ENCODE assay signal across 16 cellular contexts in the genomic region with DNA sequence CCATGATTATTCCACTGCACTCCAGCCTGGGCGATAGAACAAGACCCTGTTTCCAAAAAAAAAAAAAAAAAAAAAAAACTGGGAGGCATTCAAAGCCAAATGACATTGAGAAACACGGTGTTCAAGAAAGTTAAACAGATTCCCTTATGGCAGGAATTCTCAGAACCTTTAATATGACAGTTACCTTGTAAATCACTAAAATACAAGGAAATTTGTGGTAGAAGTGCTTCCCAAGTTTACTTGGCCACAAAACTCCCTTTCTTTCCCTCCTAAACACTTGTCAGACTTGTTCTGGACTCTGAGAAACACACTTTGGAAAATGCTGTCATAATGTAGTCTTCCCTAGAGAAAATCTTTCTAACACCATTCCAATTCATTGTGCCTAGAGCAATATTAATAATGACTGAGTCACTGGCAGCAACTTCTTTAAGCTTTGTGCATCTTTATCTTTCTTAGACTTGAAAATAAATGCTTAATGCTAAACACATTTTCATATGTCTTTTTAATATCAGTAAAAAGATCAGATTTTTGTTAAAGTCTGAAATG.
DNase-seq lines count a peak whose midpoint lies in the region; ATAC-seq lines count a peak whose summit lies in the region.
"Had no signal": no experiment of that assay in that cellular context is flagged by ENCODE, and none has a peak within 500 bp of the region (broad histone marks: within the 10 kb centered on the region; RNA-seq: fewer than 3 reads in every experiment).

No MANE protein-coding gene starts in this region.

- no peaks in the 10 kb centered on the region for H3K27me3 ChIP-seq in CD4-positive, alpha-beta memory T cell (ENCODE audit: insufficient read depth, low read length)
- no peaks in the 10 kb centered on the region for H3K27me3 ChIP-seq in GM23248 (replicated peaks; ENCODE audit: insufficient read depth)
- H3K27me3 ChIP-seq: BLaER1, tibial nerve had no signal

- no peaks in the 10 kb centered on the region for H3K9me3 Mint-ChIP-seq in CD4-positive, alpha-beta memory T cell
- H3K9me3 Mint-ChIP-seq in activated naive CD8-positive, alpha-beta T cell treated with anti-CD3 and anti-CD28 coated beads for 36 hours = no peaks in the 10 kb centered on the region
- no peaks in the 10 kb centered on the region for H3K9me3 Mint-ChIP-seq in naive B cell
- H3K9me3 Mint-ChIP-seq: WTC11 had no signal

- no peak overlapping the region for H3K9ac ChIP-seq in GM23248
- H3K9ac ChIP-seq: BLaER1 had no signal

- no peak overlapping the region for H3K4me3 ChIP-seq in CD4-positive, alpha-beta memory T cell (ENCODE audit: low read length in 2 of 2)
- H3K4me3 ChIP-seq in GM23248 = no peak overlapping the region
- H3K4me3 ChIP-seq: BLaER1, smooth muscle cell, tibial nerve had no signal

- no peaks in the 10 kb centered on the region for H3K27me3 Mint-ChIP-seq in CD4-positive, alpha-beta memory T cell
- no peaks in the 10 kb centered on the region for H3K27me3 Mint-ChIP-seq in activated naive CD8-positive, alpha-beta T cell treated with anti-CD3 and anti-CD28 coated beads for 36 hours
- H3K27me3 Mint-ChIP-seq in naive B cell = no peaks in the 10 kb centered on the region
- H3K27me3 Mint-ChIP-seq: progenitor cell of endocrine pancreas had no signal

- H3K27ac ChIP-seq in CD4-positive, alpha-beta memory T cell (ENCODE audit: low read depth, low read length) = no peak overlapping the region
- no peak overlapping the region for H3K27ac ChIP-seq in GM23248
- H3K27ac ChIP-seq: BLaER1, tibial nerve had no signal

- peaks cover 86% of the 10 kb centered on the region for H3K4me1 ChIP-seq in CD4-positive, alpha-beta memory T cell (ENCODE audit: insufficient read depth, low read length)
- H3K4me1 ChIP-seq in GM23248 (ENCODE audit: insufficient read depth) = peaks cover 13% of the 10 kb centered on the region

- H2AFZ ChIP-seq in GM23248 = no peak overlapping the region

- in situ Hi-C loops in GM23248 (cut with MboI) = no loop called here

- POLR2A ChIA-PET in CD4-positive, alpha-beta memory T cell (lab: Charles Lee; ENCODE audit: partially characterized antibody) = no interaction called here

- no peak for DNase-seq in CD4-positive, alpha-beta memory T cell
- peak; percentile 66 for DNase-seq in GM23248
- DNase-seq in activated naive CD8-positive, alpha-beta T cell treated with anti-CD3 and anti-CD28 coated beads for 36 hours = no peak
- no peak for DNase-seq in naive B cell
- DNase-seq in NCI-H1105 (lab: John Stamatoyannopoulos, UW) = no peak
- DNase-seq in DMS153 treated with DMSO at 0.1 percent for 48 hours (lab: John Stamatoyannopoulos, UW; ENCODE audit: unreplicated experiment) = no peak
- DNase-seq in NCI-H69 (lab: John Stamatoyannopoulos, UW) = no peak
- DNase-seq: central memory CD4-positive, alpha-beta T cell; DMS79; left ventricle myocardium superior had no signal

- peaks cover 18 to 40% of the 10 kb centered on the region in 2 donors for H3K36me3 Mint-ChIP-seq in CD4-positive, alpha-beta memory T cell
- H3K36me3 Mint-ChIP-seq in activated naive CD8-positive, alpha-beta T cell treated with anti-CD3 and anti-CD28 coated beads for 36 hours = peaks cover 34% of the 10 kb centered on the region
- H3K36me3 Mint-ChIP-seq in naive B cell = peaks cover under 1 to 7% of the 10 kb centered on the region in 2 donors
- H3K36me3 Mint-ChIP-seq: WTC11 had no signal

- WGBS in GM23248 (ENCODE audit: low coverage in 1 of 2, low lambda C conversion rate in 2 of 2, missing lambda C conversion rate in 2 of 2), 2 experiments = 15 to 16% methylated on average over 2 of the region's 2 CpGs

- peaks cover 51 to 89% (median 65%) of the 10 kb centered on the region in 4 donors for H3K4me1 Mint-ChIP-seq in CD4-positive, alpha-beta memory T cell
- peaks cover 64% of the 10 kb centered on the region for H3K4me1 Mint-ChIP-seq in activated naive CD8-positive, alpha-beta T cell treated with anti-CD3 and anti-CD28 coated beads for 36 hours
- peaks cover 52 to 85% (median 78%) of the 10 kb centered on the region in 3 donors for H3K4me1 Mint-ChIP-seq in naive B cell

- intact Hi-C loops in CD4-positive, alpha-beta memory T cell (cut with micrococcal nuclease) = no loop called here

- peaks cover 7% of the 10 kb centered on the region; the same call in 1 of the 2 replicates for H3F3A ChIP-seq in GM23248 (ENCODE audit: insufficient read depth)

- peak overlapping the region; percentile 45 to 85 (median 71) for H3K27ac Mint-ChIP-seq in CD4-positive, alpha-beta memory T cell
- peak overlapping the region; percentile 16 for H3K27ac Mint-ChIP-seq in activated naive CD8-positive, alpha-beta T cell treated with anti-CD3 and anti-CD28 coated beads for 36 hours
- H3K27ac Mint-ChIP-seq in naive B cell = peak overlapping the region; percentile 77 to 96 (median 92)
- H3K27ac Mint-ChIP-seq: progenitor cell of endocrine pancreas, WTC11 had no signal

- H4K20me1 ChIP-seq in GM23248 (ENCODE audit: insufficient read depth) = no peaks in the 10 kb centered on the region
- H4K20me1 ChIP-seq: BLaER1 had no signal

- no peak overlapping the region for H3K4me2 ChIP-seq in GM23248 (ENCODE audit: unreplicated experiment)
- H3K4me2 ChIP-seq: smooth muscle cell had no signal

- no peaks in the 10 kb centered on the region for H3K9me3 ChIP-seq in CD4-positive, alpha-beta memory T cell (ENCODE audit: control insufficient read depth in 1 of 2, low read length in 2 of 2)
- no peaks in the 10 kb centered on the region for H3K9me3 ChIP-seq in GM23248 (ENCODE audit: low read depth)
- H3K9me3 ChIP-seq: BLaER1, tibial nerve had no signal

- H3K9me2 ChIP-seq in GM23248 (ENCODE audit: insufficient read depth) = no peaks in the 10 kb centered on the region

- CTCF ChIA-PET in CD4-positive, alpha-beta memory T cell (lab: Charles Lee; ENCODE audit: partially characterized antibody) = interaction anchor here (0.7 to 7.6 kb wide), 5 partner anchors 25 to 158 kb away, joined by 3 to 168 read pairs (median 5); no protein-coding TSS in a partner anchor

- peak overlapping the region in 1 of 8 donors; percentile 8 for H3K4me3 Mint-ChIP-seq in CD4-positive, alpha-beta memory T cell
- H3K4me3 Mint-ChIP-seq in activated naive CD8-positive, alpha-beta T cell treated with anti-CD3 and anti-CD28 coated beads for 36 hours = no peak overlapping the region
- peak overlapping the region in 3 of 8 donors; percentile 7 to 79 (median 42) for H3K4me3 Mint-ChIP-seq in naive B cell
- H3K4me3 Mint-ChIP-seq: WTC11 had no signal

- H3K79me2 ChIP-seq in GM23248 (ENCODE audit: insufficient read depth) = no peaks in the 10 kb centered on the region

- H3K36me3 ChIP-seq in CD4-positive, alpha-beta memory T cell (ENCODE audit: insufficient read depth, low read length) = peaks cover 7% of the 10 kb centered on the region
- H3K36me3 ChIP-seq in GM23248 (ENCODE audit: low read depth) = no peaks in the 10 kb centered on the region
- H3K36me3 ChIP-seq: BLaER1, tibial nerve had no signal

- no peak for ATAC-seq in naive B cell (ENCODE audit: low read depth in 2 of 2)
- ATAC-seq: HepG2, left ventricle myocardium superior, WTC11 had no signal

Comparison
In these comparisons a context has a peak if more than half of its experiments do, and no peak if none do; other contexts are left out.
1. H3K27ac Mint-ChIP-seq: peak in every context shown above with its lines; median percentile 92 in naive B cell; 71 in CD4-positive, alpha-beta memory T cell; 16 in activated naive CD8-positive, alpha-beta T cell treated with anti-CD3 and anti-CD28 coated beads for 36 hours.